Comparison of ENCODE assay signal across 8 cellular contexts in genomic region chr9:27460225-27461023, GRCh38.
DNase-seq lines count a peak whose midpoint lies in the region; ATAC-seq, FAIRE-seq and TF ChIP-seq lines count a peak whose summit lies in the region.

No MANE protein-coding gene starts in this region.

- H4K20me1 ChIP-seq in astrocyte (ENCODE audit: insufficient read depth, low read length), result no peaks in the 10 kb centered on the region

- H3K27me3 ChIP-seq in astrocyte (ENCODE audit: insufficient read depth, low read length), result no peaks in the 10 kb centered on the region

- H3K36me3 ChIP-seq in astrocyte (ENCODE audit: insufficient read depth, low read length), result no peaks in the 10 kb centered on the region

- POLR2A ChIA-PET in activated CD8-positive, alpha-beta T cell treated with anti-CD3 and anti-CD28 coated beads, Interleukin-2, amount 10 ng/mL, durations not matched to agents 7 days and 5 days (lab: Charles Lee), result no interaction called here

- H3K4me1 Mint-ChIP-seq in astrocyte (ENCODE audit: low read depth, unreplicated experiment), result peaks cover 13% of the 10 kb centered on the region
- peaks cover 26% of the 10 kb centered on the region for H3K4me1 Mint-ChIP-seq in activated CD8-positive, alpha-beta T cell treated with anti-CD3 and anti-CD28 coated beads, Interleukin-2, amount 10 ng/mL, durations not matched to agents 7 days and 5 days (ENCODE audit: low read depth)

- peak; percentile 87 for ATAC-seq in GM19455 (IDR thresholded peaks at IDR 0.05; ENCODE audit: unreplicated experiment)
- ATAC-seq in HG03439 (IDR thresholded peaks at IDR 0.05; ENCODE audit: unreplicated experiment), result peak; percentile 54
- peak; percentile 81 for ATAC-seq in sciatic nerve
- ATAC-seq in activated CD8-positive, alpha-beta T cell treated with anti-CD3 and anti-CD28 coated beads, Interleukin-2, amount 10 ng/mL, durations not matched to agents 7 days and 5 days, result no peak

- no peaks in the 10 kb centered on the region for H3K27me3 Mint-ChIP-seq in astrocyte (ENCODE audit: low read depth, unreplicated experiment)
- H3K27me3 Mint-ChIP-seq in activated CD8-positive, alpha-beta T cell treated with anti-CD3 and anti-CD28 coated beads, Interleukin-2, amount 10 ng/mL, durations not matched to agents 7 days and 5 days (ENCODE audit: low read depth), result no peaks in the 10 kb centered on the region

- intact Hi-C loops in sciatic nerve (cut with DNase I), result no loop called here

- H3K9me3 Mint-ChIP-seq in astrocyte (ENCODE audit: unreplicated experiment), result no peaks in the 10 kb centered on the region
- H3K9me3 Mint-ChIP-seq in activated CD8-positive, alpha-beta T cell treated with anti-CD3 and anti-CD28 coated beads, Interleukin-2, amount 10 ng/mL, durations not matched to agents 7 days and 5 days (ENCODE audit: insufficient read depth), result no peaks in the 10 kb centered on the region

- TF ChIP-seq CTCF in astrocyte (IDR thresholded peaks at IDR 0.05; ENCODE audit: insufficient read depth, low read depth, low read length) (no peak), coronary artery (IDR thresholded peaks at IDR 0.05) (no peak)

- H3K79me2 ChIP-seq in astrocyte (ENCODE audit: insufficient read depth, low read length), result no peaks in the 10 kb centered on the region

- no peak overlapping the region for H3K4me2 ChIP-seq in astrocyte (ENCODE audit: low read length)

- no peaks in the 10 kb centered on the region for H3K4me1 ChIP-seq in astrocyte (ENCODE audit: insufficient read depth, low read length)

- no peak overlapping the region for H3K4me3 ChIP-seq in astrocyte (ENCODE audit: insufficient read depth, low read depth, low read length)
- no peak overlapping the region for H3K4me3 ChIP-seq in coronary artery

- H3K9me3 ChIP-seq in astrocyte (ENCODE audit: insufficient read depth, low read depth, low read length), result no peaks in the 10 kb centered on the region

- no peak overlapping the region for H3K4me3 Mint-ChIP-seq in astrocyte (ENCODE audit: unreplicated experiment)
- no peak overlapping the region for H3K4me3 Mint-ChIP-seq in activated CD8-positive, alpha-beta T cell treated with anti-CD3 and anti-CD28 coated beads, Interleukin-2, amount 10 ng/mL, durations not matched to agents 7 days and 5 days

- H3K27ac ChIP-seq in astrocyte (ENCODE audit: low read depth, low read length) (no peak overlapping the region), coronary artery (peak overlapping the region in 1 of 2 donors; percentile 62)

- DNase-seq in Ammon's horn (ENCODE audit: low spot score) (peak; percentile 40), astrocyte (ENCODE audit: low read depth) (no peak), sciatic nerve (ENCODE audit: low spot score) (no peak), AG08396 (ENCODE audit: low spot score) (no peak), coronary artery (ENCODE audit: low spot score) (no peak)
- no peak for DNase-seq in activated CD8-positive, alpha-beta T cell treated with anti-CD3 and anti-CD28 coated beads, Interleukin-2, amount 10 ng/mL, durations not matched to agents 7 days and 5 days

- H2AFZ ChIP-seq in astrocyte (ENCODE audit: low read depth, low read length), result no peak overlapping the region

- no peak overlapping the region for H3K9ac ChIP-seq in astrocyte (ENCODE audit: low read length)

- H3K27ac Mint-ChIP-seq in astrocyte (ENCODE audit: unreplicated experiment), result peak overlapping the region; percentile 42
- no peak overlapping the region for H3K27ac Mint-ChIP-seq in activated CD8-positive, alpha-beta T cell treated with anti-CD3 and anti-CD28 coated beads, Interleukin-2, amount 10 ng/mL, durations not matched to agents 7 days and 5 days

- CTCF ChIA-PET in activated CD8-positive, alpha-beta T cell treated with anti-CD3 and anti-CD28 coated beads, Interleukin-2, amount 10 ng/mL, durations not matched to agents 7 days and 5 days (lab: Charles Lee), result interaction anchor here (1.9 kb wide), 1 partner anchor 69 kb away, joined by 7 read pairs; the partner anchor contains the start of gene MOB3B

- FAIRE-seq in astrocyte (lab: Jason Lieb, UNC), result no peak

- H3K36me3 Mint-ChIP-seq in astrocyte (ENCODE audit: low read depth, unreplicated experiment), result no peaks in the 10 kb centered on the region
- peaks cover 5% of the 10 kb centered on the region for H3K36me3 Mint-ChIP-seq in activated CD8-positive, alpha-beta T cell treated with anti-CD3 and anti-CD28 coated beads, Interleukin-2, amount 10 ng/mL, durations not matched to agents 7 days and 5 days (ENCODE audit: low read depth)
